1 cellular context compared by ENCODE assay signal in genomic region chr1:46612937-46613660, GRCh38.
TF ChIP-seq lines count a peak whose summit lies in the region.

No MANE protein-coding gene starts in this region.

TF ChIP-seq in H1, 55 proteins besides CTCF, POLR2A, EP300 and RAD21:
- TF ChIP-seq SIX5 (IDR thresholded peaks at IDR 0.05; ENCODE audit: low read depth, low read length) (no peak), BACH1 (IDR thresholded peaks at IDR 0.05; ENCODE audit: low read length) (no peak), BRCA1 (IDR thresholded peaks at IDR 0.05; ENCODE audit: low read depth, low read length) (no peak)
